Comparison of ENCODE assay signal across 8 cellular contexts in genomic region chr7:96709381-96710228, GRCh38. TPM values are rescaled to one million over a fixed set of nuclear protein-coding genes. Genes with fewer than 3 reads are reported as not detected.
A peak's percentile ranks its signal among the peaks of the same experiment; 100 is the strongest.
DNase-seq lines count a peak whose midpoint lies in the region; ATAC-seq lines count a peak whose summit lies in the region.

SEM1 (minus strand) TSS chr7:96709846; CDS start chr7:96709763, 83 bp downstream.

- H3K9ac ChIP-seq in HUES6 (ENCODE audit: low read length) = peak within 1 kb of the TSS; percentile 88
- H3K9ac ChIP-seq in mucosa of stomach (ENCODE audit: low read length) = peak within 1 kb of the TSS; percentile 96

- H3K36me3 ChIP-seq in HUES6 (ENCODE audit: control insufficient read depth, insufficient read depth, low read length) (peaks cover 26% of the 10 kb centered on the region), esophagus (ENCODE audit: control insufficient read depth in 2 of 2, insufficient read depth in 2 of 2, low read length in 1 of 2) (no peaks in the 10 kb centered on the region), mucosa of stomach (ENCODE audit: control insufficient read depth, insufficient read depth, low read length) (no peaks in the 10 kb centered on the region)

- H3K27me3 ChIP-seq in HUES6 (ENCODE audit: control insufficient read depth, insufficient read depth, low read length) = no peaks in the 10 kb centered on the region
- no peaks in the 10 kb centered on the region for H3K27me3 ChIP-seq in esophagus (ENCODE audit: control insufficient read depth in 1 of 2, insufficient read depth in 2 of 2, low read length in 2 of 2)
- H3K27me3 ChIP-seq in mucosa of stomach (ENCODE audit: control insufficient read depth, insufficient read depth, low read length) = no peaks in the 10 kb centered on the region

- H3K4me3 ChIP-seq in HUES6 (ENCODE audit: low read depth, low read length) (peak within 1 kb of the TSS; percentile 83), esophagus (ENCODE audit: low read depth in 1 of 2, low read length in 2 of 2) (peak within 1 kb of the TSS; percentile 69 to 99), mucosa of stomach (ENCODE audit: low read length) (peak within 1 kb of the TSS; percentile 89)

- H3K4me1 ChIP-seq in HUES6 (ENCODE audit: control insufficient read depth, insufficient read depth, low read length) (peaks cover 7% of the 10 kb centered on the region; the same call in 1 of the 2 replicates), esophagus (ENCODE audit: control insufficient read depth in 2 of 2, insufficient read depth in 2 of 2, low read length in 1 of 2) (no peaks in the 10 kb centered on the region), mucosa of stomach (ENCODE audit: control insufficient read depth, insufficient read depth, low read length) (peaks cover 7% of the 10 kb centered on the region)

- H3K9me3 ChIP-seq in HUES6 (ENCODE audit: control insufficient read depth, insufficient read depth, low read depth, low read length) = peaks cover 19% of the 10 kb centered on the region
- H3K9me3 ChIP-seq in esophagus (ENCODE audit: control insufficient read depth in 2 of 2, insufficient read depth in 1 of 2, low read depth in 1 of 2, low read length in 1 of 2) = peaks cover 0 to 6% of the 10 kb centered on the region in 2 donors
- no peaks in the 10 kb centered on the region for H3K9me3 ChIP-seq in mucosa of stomach (ENCODE audit: control insufficient read depth, low read length)

- DNase-seq in DMS 273 (lab: John Stamatoyannopoulos, UW; ENCODE audit: unreplicated experiment) (peak; percentile 97), OCI-M1 (lab: John Stamatoyannopoulos, UW) (peak; percentile 98)
- DNase-seq in activated T-cell treated with anti-CD3 and anti-CD28 coated beads, Interleukin-2, amount 50 U/mL, for 1 hour = peak; percentile 66
- DNase-seq in stimulated activated CD8-positive, alpha-beta memory T cell treated with anti-CD3 and anti-CD28 coated beads, Interleukin-7, amount 100 ng/mL, for 1 hour (ENCODE audit: low read depth in 2 of 2) = peak; percentile 23 to 32

- peak; percentile 85 for ATAC-seq in GM21423 (IDR thresholded peaks at IDR 0.05; ENCODE audit: unreplicated experiment)

- peak within 1 kb of the TSS; percentile 86 for H3K27ac ChIP-seq in HUES6 (ENCODE audit: low read depth, low read length)
- H3K27ac ChIP-seq in esophagus (ENCODE audit: low read depth in 2 of 2, low read length in 1 of 2) = peak within 1 kb of the TSS; percentile 73 to 98

- WGBS in esophagus, 2 donors = 1% methylated on average over 46 of the region's 46 CpGs

RNA-seq across cellular contexts. Expression of gene SEM1, which starts in this region (rescaled TPM):
- polyA plus RNA-seq in esophagus = 10 to 100 TPM; 72.3 to 96.7 TPM

Comparison
In these comparisons a context has a peak if more than half of its experiments do, and no peak if none do; other contexts are left out.
1. Peak in every context shown above with its lines: DNase-seq, ATAC-seq, H3K4me3 ChIP-seq and H3K27ac ChIP-seq.
2. DNase-seq: peak in every context shown above with its lines; median percentile 98 in OCI-M1; 97 in DMS 273; 66 in activated T-cell treated with anti-CD3 and anti-CD28 coated beads, Interleukin-2, amount 50 U/mL, for 1 hour; 28 in stimulated activated CD8-positive, alpha-beta memory T cell treated with anti-CD3 and anti-CD28 coated beads, Interleukin-7, amount 100 ng/mL, for 1 hour.